ENCODE assay signal across 19 cellular contexts in the genomic region with DNA sequence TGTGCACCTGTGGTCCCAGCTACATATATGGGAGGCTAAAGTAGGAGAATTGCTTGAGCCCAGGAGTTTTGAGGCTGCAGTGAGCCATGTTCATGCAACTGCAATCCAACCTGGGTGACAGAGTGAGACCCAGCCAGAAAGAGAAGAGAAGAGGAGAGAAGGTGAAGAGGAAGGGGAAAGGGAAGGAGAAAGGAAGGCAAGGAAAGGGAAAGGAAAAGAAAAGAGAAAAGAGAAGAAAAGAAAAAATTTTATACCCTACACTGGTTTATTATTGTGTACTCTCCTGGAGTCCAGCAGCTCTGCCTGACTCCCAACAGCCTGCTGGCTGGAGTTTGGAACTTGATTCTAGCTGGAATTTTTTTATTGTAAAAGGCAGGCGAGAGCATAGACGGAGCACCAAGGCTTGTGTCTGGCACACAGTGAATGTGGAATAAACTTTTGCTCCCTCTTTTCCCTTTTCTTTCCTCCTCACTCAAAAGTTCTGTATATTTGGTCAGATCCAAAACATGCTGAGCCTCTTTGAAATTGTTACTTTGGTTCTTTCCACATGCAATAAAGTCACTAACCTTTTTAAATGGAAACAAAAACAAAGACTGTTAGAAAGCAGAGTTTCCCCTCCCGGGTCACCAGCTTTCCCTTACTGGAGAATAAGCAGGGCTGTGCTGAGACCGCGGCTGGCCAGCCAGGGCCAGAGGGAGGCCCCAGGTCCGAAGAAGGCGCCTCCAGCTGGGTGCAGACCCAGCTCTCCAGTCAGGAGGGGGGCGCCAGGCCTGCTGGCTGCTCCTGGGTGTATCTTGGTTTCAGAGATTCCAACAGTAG. TPM values are rescaled to one million over a fixed set of nuclear protein-coding genes. Genes with fewer than 3 reads are reported as not detected.
DNase-seq lines count a peak whose midpoint lies in the region; ATAC-seq and TF ChIP-seq lines count a peak whose summit lies in the region.
"Had no signal": no experiment of that assay in that cellular context is flagged by ENCODE, and none has a peak within 500 bp of the region (broad histone marks: within the 10 kb centered on the region; RNA-seq: fewer than 3 reads in every experiment).

No MANE protein-coding gene starts in this region.

- H3K4me3 ChIP-seq in coronary artery (peak overlapping the region; percentile 12), left ventricle myocardium inferior (peak overlapping the region; percentile 1), prostate gland (no peak overlapping the region), aorta (ENCODE audit: low read length in 2 of 2) (no peak overlapping the region), body of pancreas (no peak overlapping the region)
- H3K4me3 ChIP-seq: dorsolateral prefrontal cortex, esophagus muscularis mucosa, neural progenitor cell had no signal

- TF ChIP-seq CTCF in coronary artery (IDR thresholded peaks at IDR 0.05): no peak
- peak; percentile 16 for TF ChIP-seq CTCF in left ventricle myocardium inferior (IDR thresholded peaks at IDR 0.05; ENCODE audit: borderline replicate concordance)
- TF ChIP-seq CTCF in prostate gland (IDR thresholded peaks at IDR 0.05): peak in 1 of 4 experiments; percentile 36
- no peak for TF ChIP-seq CTCF in body of pancreas (IDR thresholded peaks at IDR 0.05)

- intact Hi-C loops in left ventricle myocardium inferior (cut with micrococcal nuclease) (no loop called here), prostate gland (cut with DNase I) (no loop called here), aorta (cut with DNase I) (loop anchor here (5.0 kb wide), 2 partner anchors 87 to 207 kb away; no protein-coding TSS in a partner anchor), body of pancreas (cut with DNase I) (no loop called here)

- peaks cover 70% of the 10 kb centered on the region for H3K4me1 ChIP-seq in left ventricle myocardium inferior
- peaks cover 4% of the 10 kb centered on the region for H3K4me1 ChIP-seq in prostate gland (replicated peaks)
- peaks cover 0 to 4% of the 10 kb centered on the region in 2 donors for H3K4me1 ChIP-seq in aorta (ENCODE audit: control insufficient read depth in 1 of 2, insufficient read depth in 2 of 2, low read length in 2 of 2)
- peaks cover 11% of the 10 kb centered on the region for H3K4me1 ChIP-seq in body of pancreas

- H3K27ac ChIP-seq in coronary artery (peak overlapping the region; percentile 38 to 76), left ventricle myocardium inferior (replicated peaks) (peak overlapping the region; percentile 82), prostate gland (peak overlapping the region; percentile 57 to 73), aorta (ENCODE audit: low read depth in 1 of 2, low read length in 2 of 2) (peak overlapping the region; percentile 89 to 96), body of pancreas (peak overlapping the region in 2 of 4 donors; percentile 5 to 55)
- H3K27ac ChIP-seq: esophagus muscularis mucosa, neural progenitor cell, WERI-Rb-1 had no signal

- H3K27me3 ChIP-seq in left ventricle myocardium inferior (ENCODE audit: low read depth): no peaks in the 10 kb centered on the region
- H3K27me3 ChIP-seq in prostate gland (replicated peaks; ENCODE audit: insufficient read depth): no peaks in the 10 kb centered on the region
- H3K27me3 ChIP-seq in aorta (ENCODE audit: control insufficient read depth in 1 of 2, insufficient read depth in 2 of 2, low read length in 1 of 2): no peaks in the 10 kb centered on the region
- H3K27me3 ChIP-seq in body of pancreas: no peaks in the 10 kb centered on the region
- H3K27me3 ChIP-seq: esophagus muscularis mucosa, neural progenitor cell had no signal

- peak; percentile 69 for ATAC-seq in aorta (ENCODE audit: low FRiP score)
- ATAC-seq in body of pancreas: no peak
- ATAC-seq: activated T-cell treated with anti-CD3 and anti-CD28 coated beads, Interleukin-2, amount 50 U/mL, for 4 hours; stimulated activated naive CD8-positive, alpha-beta T cell treated with anti-CD3 and anti-CD28 coated beads, Interleukin-15, amount 100 ng/mL, for 72 hours; T-helper 17 cell had no signal

- H3K36me3 ChIP-seq in left ventricle myocardium inferior (no peaks in the 10 kb centered on the region), prostate gland (no peaks in the 10 kb centered on the region), aorta (ENCODE audit: control insufficient read depth in 1 of 2, insufficient read depth in 2 of 2, low read length in 1 of 2) (no peaks in the 10 kb centered on the region), body of pancreas (replicated peaks in 1 of 2; ENCODE audit: insufficient read depth in 1 of 2, low read depth in 2 of 2) (no peaks in the 10 kb centered on the region)
- H3K36me3 ChIP-seq: esophagus muscularis mucosa, neural progenitor cell, WERI-Rb-1 had no signal

- TF ChIP-seq POLR2A in prostate gland (IDR thresholded peaks at IDR 0.05) (no peak), body of pancreas (IDR thresholded peaks at IDR 0.05) (no peak)

- H3K9me3 ChIP-seq in left ventricle myocardium inferior (replicated peaks): peaks cover 8% of the 10 kb centered on the region
- H3K9me3 ChIP-seq in prostate gland: no peaks in the 10 kb centered on the region
- H3K9me3 ChIP-seq in aorta (ENCODE audit: control insufficient read depth, low read length): no peaks in the 10 kb centered on the region
- H3K9me3 ChIP-seq in body of pancreas: no peaks in the 10 kb centered on the region
- H3K9me3 ChIP-seq: esophagus muscularis mucosa had no signal

- DNase-seq in coronary artery (ENCODE audit: low spot score) (no peak), left ventricle myocardium inferior (no peak), prostate gland (ENCODE audit: low spot score) (peak; percentile 36), aorta (no peak), HK-2 (ENCODE audit: unreplicated experiment) (no peak), body of pancreas (no peak)
- DNase-seq in activated T-cell treated with anti-CD3 and anti-CD28 coated beads, Interleukin-2, amount 50 U/mL, for 1 hour: no peak
- DNase-seq: activated CD4-positive, alpha-beta T cell treated with anti-CD3 and anti-CD28 coated beads, Interleukin-2, amount 50 U/mL, for 4 hours; activated T-cell treated with anti-CD3 and anti-CD28 coated beads, Interleukin-2, amount 50 U/mL, for 4 hours; dorsolateral prefrontal cortex; head of caudate nucleus; KBM-7; NCI-H2081; NCI-H510A treated with DMSO at 0.1 percent for 48 hours; stimulated activated naive CD8-positive, alpha-beta T cell treated with anti-CD3 and anti-CD28 coated beads, Interleukin-15, amount 100 ng/mL, for 72 hours; T-helper 17 cell had no signal

- 27% methylated on average over 8 of the region's 8 CpGs for WGBS in prostate gland
- 4 to 7% methylated on average over 8 of the region's 8 CpGs for WGBS in aorta, 2 donors
- WGBS in body of pancreas, 2 donors: 66 to 78% methylated on average over 8 of the region's 8 CpGs

RNA-seq across cellular contexts. Expression of a gene that starts 9.9 kb away (rescaled TPM):
- 95.8 TPM for total RNA-seq in left ventricle myocardium inferior
- 100 to 1,000 TPM in 1 of 2 donors, 10 to 100 TPM in 1; 84.1 to 223 TPM for total RNA-seq in prostate gland
- total RNA-seq in aorta: 100 to 1,000 TPM in 1 of 2 donors, 10 to 100 TPM in 1; 53.8 to 143 TPM
- 1 to 10 TPM; 6.3 to 6.9 TPM for polyA plus RNA-seq in aorta
- total RNA-seq in body of pancreas: 10 to 100 TPM; 12.9 to 16.1 TPM
- total RNA-seq: T-helper 17 cell had no signal

Comparison
In these comparisons a context has a peak if more than half of its experiments do, and no peak if none do; other contexts are left out.
1. H3K4me3 ChIP-seq: peak in coronary artery (single experiment) and left ventricle myocardium inferior (single experiment); none in prostate gland (0 of 2), aorta (0 of 2) and body of pancreas (0 of 2).
2. intact Hi-C loops: an anchor here in aorta (5.0 kb wide); none called in left ventricle myocardium inferior, prostate gland and body of pancreas.